In the genomic region with DNA sequence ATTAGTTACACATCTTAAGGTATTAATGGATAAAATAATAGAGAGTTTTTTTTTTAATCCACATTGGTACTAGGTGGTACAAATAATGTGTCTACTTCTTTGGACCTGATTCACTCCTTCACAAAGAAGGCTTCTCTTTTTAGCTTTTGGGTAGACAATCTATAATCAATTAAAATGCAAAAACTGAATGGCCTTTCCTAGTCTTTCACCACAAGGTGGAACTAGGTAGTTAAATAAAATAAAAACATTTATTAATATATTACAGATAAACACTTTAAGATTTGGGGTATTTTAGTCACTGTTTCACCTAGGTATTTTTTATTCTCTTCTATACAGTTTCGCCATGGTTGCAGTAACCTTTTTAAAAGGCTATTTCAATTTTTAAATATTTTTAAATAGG, we compare ENCODE assay signal across 12 cellular contexts.
"Had no signal": no experiment of that assay in that cellular context is flagged by ENCODE, and none has a peak within 500 bp of the region (broad histone marks: within the 10 kb centered on the region; RNA-seq: fewer than 3 reads in every experiment).

No MANE protein-coding gene starts in this region.

- H3K27ac Mint-ChIP-seq: activated CD4-positive, alpha-beta T cell treated with anti-CD3 and anti-CD28 coated beads, Interleukin-2, amount 10 ng/mL, durations not matched to agents 24 days and 14 days; activated naive CD8-positive, alpha-beta T cell treated with anti-CD3 and anti-CD28 coated beads, Interleukin-2, amount 50 U/mL, for 24 hours; T-cell had no signal

- H3K36me3 ChIP-seq: heart left ventricle, left lung, tibial artery had no signal

- H3K27me3 ChIP-seq: heart left ventricle, left lung, tibial artery had no signal

- H3K4me2 ChIP-seq: smooth muscle cell had no signal

- H3K4me3 Mint-ChIP-seq: activated CD4-positive, alpha-beta T cell treated with anti-CD3 and anti-CD28 coated beads, Interleukin-2, amount 10 ng/mL, durations not matched to agents 24 days and 14 days; activated naive CD8-positive, alpha-beta T cell treated with anti-CD3 and anti-CD28 coated beads, Interleukin-2, amount 50 U/mL, for 24 hours; T-cell had no signal

- H3K4me1 Mint-ChIP-seq: activated CD4-positive, alpha-beta T cell treated with anti-CD3 and anti-CD28 coated beads, Interleukin-2, amount 10 ng/mL, durations not matched to agents 24 days and 14 days; T-cell had no signal

- H3K9me3 ChIP-seq: heart left ventricle, left lung, tibial artery had no signal

- ATAC-seq: activated naive CD8-positive, alpha-beta T cell treated with anti-CD3 and anti-CD28 coated beads, Interleukin-2, amount 50 U/mL, for 24 hours; esophagus mucosa; heart left ventricle; left lung; right cardiac atrium; T-cell had no signal

- FAIRE-seq: keratinocyte had no signal

- H3K27ac ChIP-seq: left lung, tibial artery had no signal

- DNase-seq: activated CD4-positive, alpha-beta T cell treated with anti-CD3 and anti-CD28 coated beads, Interleukin-2, amount 10 ng/mL, durations not matched to agents 24 days and 14 days; activated naive CD4-positive, alpha-beta T cell treated with Interleukin-2 at 50 U/mL for 16 hours; activated naive CD8-positive, alpha-beta T cell treated with anti-CD3 and anti-CD28 coated beads, Interleukin-2, amount 50 U/mL, for 24 hours; heart left ventricle; left lung; mesenchymal stem cell; right cardiac atrium; T-cell; tibial artery had no signal

- H3K9me3 Mint-ChIP-seq: activated CD4-positive, alpha-beta T cell treated with anti-CD3 and anti-CD28 coated beads, Interleukin-2, amount 10 ng/mL, durations not matched to agents 24 days and 14 days; activated naive CD8-positive, alpha-beta T cell treated with anti-CD3 and anti-CD28 coated beads, Interleukin-2, amount 50 U/mL, for 24 hours; T-cell had no signal

- H3K4me3 ChIP-seq: heart left ventricle, left lung, smooth muscle cell, tibial artery had no signal

- H3K36me3 Mint-ChIP-seq: T-cell had no signal
